20 cellular contexts compared by ENCODE assay signal in genomic region chr3:32405155-32405554, GRCh38. TPM values are rescaled to one million over a fixed set of nuclear protein-coding genes. Genes with fewer than 3 reads are reported as not detected.
DNase-seq lines count a peak whose midpoint lies in the region; ATAC-seq lines count a peak whose summit lies in the region.
"Had no signal": no experiment of that assay in that cellular context is flagged by ENCODE, and none has a peak within 500 bp of the region (broad histone marks: within the 10 kb centered on the region; RNA-seq: fewer than 3 reads in every experiment).

No MANE protein-coding gene starts in this region.

- DNase-seq in activated naive CD8-positive, alpha-beta T cell treated with anti-CD3 and anti-CD28 coated beads, Interleukin-2, amount 10 ng/mL, durations not matched to agents 7 days and 5 days, result no peak
- no peak for DNase-seq in activated naive CD8-positive, alpha-beta T cell treated with anti-CD3 and anti-CD28 coated beads, Interleukin-2, amount 50 U/mL, for 24 hours
- peak; percentile 37 for DNase-seq in fibroblast of peridontal ligament (ENCODE audit: extremely low read depth)
- DNase-seq in stromal cell of bone marrow (ENCODE audit: low read depth), result peak; percentile 14
- no peak for DNase-seq in mesenteric fat pad (ENCODE audit: low spot score)
- no peak for DNase-seq in CD1c-positive myeloid dendritic cell (ENCODE audit: extremely low spot score)
- DNase-seq: activated CD4-positive, CD25-positive, alpha-beta regulatory T cell treated with anti-CD3 and anti-CD28 coated beads, Interleukin-2, amount 50 U/mL, for 72 hours; C1 segment of cervical spinal cord; central memory CD4-positive, alpha-beta T cell; DMS79 treated with DMSO at 0.1 percent for 48 hours; effector memory CD8-positive, alpha-beta T cell; esophagus squamous epithelium; mesendoderm; NCI-H187 treated with DMSO at 0.1 percent for 48 hours; Peyer's patch; SK-N-SH; stimulated activated naive CD8-positive, alpha-beta T cell treated with anti-CD3 and anti-CD28 coated beads, Interleukin-15, amount 100 ng/mL, for 72 hours; uterus had no signal

- H3K4me3 Mint-ChIP-seq in activated naive CD8-positive, alpha-beta T cell treated with anti-CD3 and anti-CD28 coated beads, Interleukin-2, amount 10 ng/mL, durations not matched to agents 7 days and 5 days, result no peak overlapping the region
- no peak overlapping the region for H3K4me3 Mint-ChIP-seq in activated naive CD8-positive, alpha-beta T cell treated with anti-CD3 and anti-CD28 coated beads, Interleukin-2, amount 50 U/mL, for 24 hours
- H3K4me3 Mint-ChIP-seq in activated T-helper 17 cell treated with anti-CD3 and anti-CD28 coated beads, Interleukin-2, amount 50 U/mL, for 72 hours, result no peak overlapping the region
- H3K4me3 Mint-ChIP-seq: effector memory CD8-positive, alpha-beta T cell; stimulated activated naive CD8-positive, alpha-beta T cell treated with anti-CD3 and anti-CD28 coated beads, Interleukin-15, amount 100 ng/mL, for 72 hours had no signal

- no peaks in the 10 kb centered on the region for H3K9me3 Mint-ChIP-seq in activated naive CD8-positive, alpha-beta T cell treated with anti-CD3 and anti-CD28 coated beads, Interleukin-2, amount 10 ng/mL, durations not matched to agents 7 days and 5 days
- no peaks in the 10 kb centered on the region for H3K9me3 Mint-ChIP-seq in activated naive CD8-positive, alpha-beta T cell treated with anti-CD3 and anti-CD28 coated beads, Interleukin-2, amount 50 U/mL, for 24 hours
- no peaks in the 10 kb centered on the region for H3K9me3 Mint-ChIP-seq in activated T-helper 17 cell treated with anti-CD3 and anti-CD28 coated beads, Interleukin-2, amount 50 U/mL, for 72 hours
- H3K9me3 Mint-ChIP-seq: effector memory CD8-positive, alpha-beta T cell; stimulated activated naive CD8-positive, alpha-beta T cell treated with anti-CD3 and anti-CD28 coated beads, Interleukin-15, amount 100 ng/mL, for 72 hours had no signal

- no peak for ATAC-seq in activated naive CD8-positive, alpha-beta T cell treated with anti-CD3 and anti-CD28 coated beads, Interleukin-2, amount 10 ng/mL, durations not matched to agents 7 days and 5 days (ENCODE audit: low read depth)
- ATAC-seq in activated naive CD8-positive, alpha-beta T cell treated with anti-CD3 and anti-CD28 coated beads, Interleukin-2, amount 50 U/mL, for 24 hours, result no peak
- ATAC-seq in activated T-helper 17 cell treated with anti-CD3 and anti-CD28 coated beads, Interleukin-2, amount 50 U/mL, for 72 hours (replicated peaks), result no peak
- ATAC-seq in activated CD4-positive, CD25-positive, alpha-beta regulatory T cell treated with anti-CD3 and anti-CD28 coated beads, Interleukin-2, amount 50 U/mL, for 24 hours, result no peak
- ATAC-seq: effector memory CD8-positive, alpha-beta T cell; stimulated activated naive CD8-positive, alpha-beta T cell treated with anti-CD3 and anti-CD28 coated beads, Interleukin-15, amount 100 ng/mL, for 72 hours had no signal

- peaks cover 49% of the 10 kb centered on the region for H3K4me1 Mint-ChIP-seq in activated naive CD8-positive, alpha-beta T cell treated with anti-CD3 and anti-CD28 coated beads, Interleukin-2, amount 10 ng/mL, durations not matched to agents 7 days and 5 days
- peaks cover 63% of the 10 kb centered on the region for H3K4me1 Mint-ChIP-seq in activated naive CD8-positive, alpha-beta T cell treated with anti-CD3 and anti-CD28 coated beads, Interleukin-2, amount 50 U/mL, for 24 hours
- peaks cover 34% of the 10 kb centered on the region for H3K4me1 Mint-ChIP-seq in activated T-helper 17 cell treated with anti-CD3 and anti-CD28 coated beads, Interleukin-2, amount 50 U/mL, for 72 hours

- peak overlapping the region; percentile 58 for H3K27ac Mint-ChIP-seq in activated naive CD8-positive, alpha-beta T cell treated with anti-CD3 and anti-CD28 coated beads, Interleukin-2, amount 10 ng/mL, durations not matched to agents 7 days and 5 days
- H3K27ac Mint-ChIP-seq in activated naive CD8-positive, alpha-beta T cell treated with anti-CD3 and anti-CD28 coated beads, Interleukin-2, amount 50 U/mL, for 24 hours, result no peak overlapping the region
- peak overlapping the region; percentile 1 for H3K27ac Mint-ChIP-seq in activated T-helper 17 cell treated with anti-CD3 and anti-CD28 coated beads, Interleukin-2, amount 50 U/mL, for 72 hours

- POLR2A ChIA-PET in activated naive CD8-positive, alpha-beta T cell treated with anti-CD3 and anti-CD28 coated beads, Interleukin-2, amount 10 ng/mL, durations not matched to agents 7 days and 5 days (lab: Charles Lee), result interaction anchor here (1.9 to 2.7 kb wide), 2 partner anchors 10 to 19 kb away, joined by 4 to 10 read pairs; no protein-coding TSS in a partner anchor

- no peaks in the 10 kb centered on the region for H3K27me3 Mint-ChIP-seq in activated naive CD8-positive, alpha-beta T cell treated with anti-CD3 and anti-CD28 coated beads, Interleukin-2, amount 10 ng/mL, durations not matched to agents 7 days and 5 days
- H3K27me3 Mint-ChIP-seq in activated naive CD8-positive, alpha-beta T cell treated with anti-CD3 and anti-CD28 coated beads, Interleukin-2, amount 50 U/mL, for 24 hours, result no peaks in the 10 kb centered on the region
- H3K27me3 Mint-ChIP-seq in activated T-helper 17 cell treated with anti-CD3 and anti-CD28 coated beads, Interleukin-2, amount 50 U/mL, for 72 hours, result no peaks in the 10 kb centered on the region
- H3K27me3 Mint-ChIP-seq: effector memory CD8-positive, alpha-beta T cell; stimulated activated naive CD8-positive, alpha-beta T cell treated with anti-CD3 and anti-CD28 coated beads, Interleukin-15, amount 100 ng/mL, for 72 hours had no signal

- peaks cover 35% of the 10 kb centered on the region for H3K36me3 Mint-ChIP-seq in activated naive CD8-positive, alpha-beta T cell treated with anti-CD3 and anti-CD28 coated beads, Interleukin-2, amount 10 ng/mL, durations not matched to agents 7 days and 5 days
- peaks cover 22% of the 10 kb centered on the region for H3K36me3 Mint-ChIP-seq in activated naive CD8-positive, alpha-beta T cell treated with anti-CD3 and anti-CD28 coated beads, Interleukin-2, amount 50 U/mL, for 24 hours (ENCODE audit: low read depth)
- H3K36me3 Mint-ChIP-seq in activated T-helper 17 cell treated with anti-CD3 and anti-CD28 coated beads, Interleukin-2, amount 50 U/mL, for 72 hours (ENCODE audit: low read depth), result peaks cover 5% of the 10 kb centered on the region

RNA-seq across cellular contexts. Expression of gene CMTM7, which starts 13.5 kb away (rescaled TPM):
- 10 to 100 TPM; 45.3 to 49.0 TPM for total RNA-seq in activated naive CD8-positive, alpha-beta T cell treated with anti-CD3 and anti-CD28 coated beads, Interleukin-2, amount 10 ng/mL, durations not matched to agents 7 days and 5 days
- total RNA-seq in activated T-helper 17 cell treated with anti-CD3 and anti-CD28 coated beads, Interleukin-2, amount 50 U/mL, for 72 hours, result 10 to 100 TPM; 26.9 to 51.1 TPM
- 33.8 TPM for total RNA-seq in mesenteric fat pad

Comparison
In these comparisons a context has a peak if more than half of its experiments do, and no peak if none do; other contexts are left out.
1. DNase-seq: peak in fibroblast of peridontal ligament (single experiment) and stromal cell of bone marrow (single experiment); none in activated naive CD8-positive, alpha-beta T cell treated with anti-CD3 and anti-CD28 coated beads, Interleukin-2, amount 10 ng/mL, durations not matched to agents 7 days and 5 days (single experiment), activated naive CD8-positive, alpha-beta T cell treated with anti-CD3 and anti-CD28 coated beads, Interleukin-2, amount 50 U/mL, for 24 hours (single experiment), mesenteric fat pad (single experiment) and CD1c-positive myeloid dendritic cell (single experiment).